Comparison of ENCODE assay signal across 8 cellular contexts in the genomic region with DNA sequence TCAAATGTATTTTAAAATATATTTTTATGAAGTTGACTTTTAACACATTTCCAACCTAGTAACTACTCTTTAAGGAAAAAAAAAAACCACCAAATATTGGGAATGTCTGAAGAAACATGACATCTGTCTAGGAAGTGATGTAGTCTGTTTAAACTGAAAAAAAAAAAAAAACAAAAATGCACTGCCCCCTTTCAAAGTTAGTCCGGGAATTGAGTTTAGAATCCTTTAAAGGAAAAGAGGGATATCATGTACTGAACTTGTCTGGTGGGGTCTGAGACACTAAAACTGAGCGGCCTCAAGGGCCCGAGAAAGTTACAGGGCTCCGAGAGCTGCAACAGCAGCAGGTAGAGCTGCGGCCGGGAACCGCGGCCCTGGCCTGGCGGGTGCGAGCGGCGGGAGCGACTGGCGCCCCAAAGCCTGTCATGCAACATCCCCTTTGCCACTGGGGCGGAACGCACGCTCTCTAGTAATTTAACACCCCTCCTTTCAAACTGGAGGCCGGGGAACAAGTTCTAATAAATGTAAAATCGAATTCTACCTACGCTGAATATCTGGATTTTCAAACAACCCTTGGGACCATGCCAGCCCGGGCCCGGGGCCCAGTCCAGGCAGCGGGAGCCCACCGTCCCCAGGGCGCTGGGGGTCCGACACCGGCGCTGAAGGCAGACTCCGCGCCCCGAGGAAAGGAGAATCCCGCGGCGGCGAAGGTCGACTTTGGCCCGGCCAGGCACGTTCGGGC. TPM values are rescaled to one million over a fixed set of nuclear protein-coding genes. Genes with fewer than 3 reads are reported as not detected.
DNase-seq lines count a peak whose midpoint lies in the region; ATAC-seq and TF ChIP-seq lines count a peak whose summit lies in the region.

No MANE protein-coding gene starts in this region.

- H3K9me3 Mint-ChIP-seq in activated CD8-positive, alpha-beta memory T cell treated with anti-CD3 and anti-CD28 coated beads, Interleukin-2, amount 10 ng/mL, durations not matched to agents 7 days and 5 days (ENCODE audit: low read depth) = no peaks in the 10 kb centered on the region

- peak; percentile 58 for ATAC-seq in GM18517 (IDR thresholded peaks at IDR 0.05; ENCODE audit: unreplicated experiment)
- ATAC-seq in HG03025 (IDR thresholded peaks at IDR 0.05; ENCODE audit: low FRiP score, unreplicated experiment) = peak; percentile 57
- ATAC-seq in activated CD8-positive, alpha-beta memory T cell treated with anti-CD3 and anti-CD28 coated beads, Interleukin-2, amount 10 ng/mL, durations not matched to agents 7 days and 5 days = peak; percentile 73

- peaks cover 15% of the 10 kb centered on the region for H3K36me3 Mint-ChIP-seq in activated CD8-positive, alpha-beta memory T cell treated with anti-CD3 and anti-CD28 coated beads, Interleukin-2, amount 10 ng/mL, durations not matched to agents 7 days and 5 days

- no peak for TF ChIP-seq POLR2A in erythroblast (IDR thresholded peaks at IDR 0.05; ENCODE audit: low read length)

- no peak for TF ChIP-seq CTCF in 22Rv1 (IDR thresholded peaks at IDR 0.05)

- CTCF ChIA-PET in activated CD8-positive, alpha-beta memory T cell treated with anti-CD3 and anti-CD28 coated beads, Interleukin-2, amount 10 ng/mL, durations not matched to agents 7 days and 5 days (lab: Charles Lee) = interaction anchor here (0.7 to 2.2 kb wide), 5 partner anchors 13 to 114 kb away, joined by 3 to 7 read pairs (median 5); no protein-coding TSS in a partner anchor

- H3K27me3 Mint-ChIP-seq in activated CD8-positive, alpha-beta memory T cell treated with anti-CD3 and anti-CD28 coated beads, Interleukin-2, amount 10 ng/mL, durations not matched to agents 7 days and 5 days = no peaks in the 10 kb centered on the region

- H3K27ac Mint-ChIP-seq in activated CD8-positive, alpha-beta memory T cell treated with anti-CD3 and anti-CD28 coated beads, Interleukin-2, amount 10 ng/mL, durations not matched to agents 7 days and 5 days = peak overlapping the region; percentile 81

- H3K9me3 ChIP-seq in mucosa of rectum (ENCODE audit: control insufficient read depth in 2 of 2, low read length in 2 of 2) = no peaks in the 10 kb centered on the region

- H3K27me3 ChIP-seq in mucosa of rectum (ENCODE audit: control insufficient read depth in 2 of 2, insufficient read depth in 2 of 2, low read length in 2 of 2) = peaks cover 5 to 13% of the 10 kb centered on the region in 2 donors

- H3K27ac ChIP-seq in 22Rv1 (peak overlapping the region; percentile 80), mucosa of rectum (ENCODE audit: low read depth in 2 of 2, low read length in 2 of 2) (peak overlapping the region; percentile 81 to 85)

- peak overlapping the region; percentile 75 to 83 for H3K9ac ChIP-seq in mucosa of rectum (ENCODE audit: low read depth in 1 of 2, low read length in 2 of 2)

- no peaks in the 10 kb centered on the region for H3K36me3 ChIP-seq in mucosa of rectum (ENCODE audit: control insufficient read depth in 2 of 2, insufficient read depth in 2 of 2, low read length in 2 of 2)

- H3K4me3 ChIP-seq in mucosa of rectum (ENCODE audit: low read length in 2 of 2) = peak overlapping the region; percentile 75 to 77

- peak overlapping the region; percentile 92 for H3K4me3 Mint-ChIP-seq in activated CD8-positive, alpha-beta memory T cell treated with anti-CD3 and anti-CD28 coated beads, Interleukin-2, amount 10 ng/mL, durations not matched to agents 7 days and 5 days

- peak; percentile 12 for DNase-seq in NCI-H345 treated with DMSO at 0.1 percent for 48 hours (lab: John Stamatoyannopoulos, UW; ENCODE audit: unreplicated experiment)
- DNase-seq in activated CD8-positive, alpha-beta memory T cell treated with anti-CD3 and anti-CD28 coated beads, Interleukin-2, amount 10 ng/mL, durations not matched to agents 7 days and 5 days = peak; percentile 78
- peak; percentile 79 to 85 for DNase-seq in erythroblast (lab: John Stamatoyannopoulos, UW)
- peak in 4 of 6 experiments; percentile 14 to 48 (median 32) for DNase-seq in stimulated activated naive CD4-positive, alpha-beta T cell (lab: John Stamatoyannopoulos, UW)

- peaks cover 44% of the 10 kb centered on the region for H3K4me1 Mint-ChIP-seq in activated CD8-positive, alpha-beta memory T cell treated with anti-CD3 and anti-CD28 coated beads, Interleukin-2, amount 10 ng/mL, durations not matched to agents 7 days and 5 days

- H3K4me1 ChIP-seq in mucosa of rectum (ENCODE audit: control insufficient read depth in 2 of 2, insufficient read depth in 2 of 2, low read length in 2 of 2) = peaks cover 3 to 8% of the 10 kb centered on the region in 2 donors

RNA-seq across cellular contexts. Expression of gene RDX, which starts 0.8 kb away (rescaled TPM):
- 10 to 100 TPM; 53.9 to 71.3 TPM for total RNA-seq in activated CD8-positive, alpha-beta memory T cell treated with anti-CD3 and anti-CD28 coated beads, Interleukin-2, amount 10 ng/mL, durations not matched to agents 7 days and 5 days

Comparison
In these comparisons a context has a peak if more than half of its experiments do, and no peak if none do; other contexts are left out.
1. Peak in every context shown above with its lines: DNase-seq, ATAC-seq, H3K4me3 ChIP-seq and H3K27ac ChIP-seq.
2. DNase-seq: peak in every context shown above with its lines; median percentile 82 in erythroblast; 78 in activated CD8-positive, alpha-beta memory T cell treated with anti-CD3 and anti-CD28 coated beads, Interleukin-2, amount 10 ng/mL, durations not matched to agents 7 days and 5 days; 32 in stimulated activated naive CD4-positive, alpha-beta T cell; 12 in NCI-H345 treated with DMSO at 0.1 percent for 48 hours.